ENCODE assay signal across 8 cellular contexts in genomic region chr3:11720220-11721113, GRCh38.
DNase-seq lines count a peak whose midpoint lies in the region; ATAC-seq and TF ChIP-seq lines count a peak whose summit lies in the region.

No MANE protein-coding gene starts in this region.

- no peak for TF ChIP-seq POLR2A in breast epithelium (IDR thresholded peaks at IDR 0.05)
- peak in 1 of 2 donors; percentile 23 for TF ChIP-seq POLR2A in gastrocnemius medialis (IDR thresholded peaks at IDR 0.05)

- H3K27me3 ChIP-seq in breast epithelium (no peaks in the 10 kb centered on the region), iPS-18a (ENCODE audit: control insufficient read depth, insufficient read depth, low read length) (peaks cover 38% of the 10 kb centered on the region), gastrocnemius medialis (peaks cover 0 to 2% (median 2%) of the 10 kb centered on the region in 3 donors)

- TF ChIP-seq CTCF in breast epithelium (IDR thresholded peaks at IDR 0.05) (peak in 1 of 3 donors; percentile 20), gastrocnemius medialis (IDR thresholded peaks at IDR 0.05 in 4 of 5, conservative IDR thresholded peaks at IDR 0.05 in 1 of 5) (no peak)

- H3K9ac ChIP-seq in iPS-18a (ENCODE audit: low read length) = peak overlapping the region; percentile 36

- DNase-seq in DMS153 (lab: John Stamatoyannopoulos, UW) (peak; percentile 38), NCI-H187 (lab: John Stamatoyannopoulos, UW) (peak; percentile 17 to 45), UCSD-AML1 (lab: John Stamatoyannopoulos, UW; ENCODE audit: unreplicated experiment) (peak; percentile 42), breast epithelium (ENCODE audit: low spot score in 2 of 2) (peak; percentile 81 to 82), gastrocnemius medialis (peak; percentile 11 to 19), OCI-M2 (lab: John Stamatoyannopoulos, UW; ENCODE audit: unreplicated experiment) (no peak)

- no peaks in the 10 kb centered on the region for H3K36me3 ChIP-seq in breast epithelium
- no peaks in the 10 kb centered on the region for H3K36me3 ChIP-seq in iPS-18a (ENCODE audit: control insufficient read depth, low read depth, low read length)
- H3K36me3 ChIP-seq in gastrocnemius medialis = no peaks in the 10 kb centered on the region

- H3K27ac ChIP-seq in breast epithelium (peak overlapping the region; percentile 95 to 97), iPS-18a (ENCODE audit: low read length) (no peak overlapping the region), gastrocnemius medialis (peak overlapping the region; percentile 65 to 82 (median 72))

- intact Hi-C loops in breast epithelium (cut with DNase I; ENCODE audit: low total_unique reads) (no loop called here), gastrocnemius medialis (cut with DNase I; ENCODE audit: low total_unique reads) (no loop called here)

- H3K4me1 ChIP-seq in breast epithelium = peaks cover 0 to 5% of the 10 kb centered on the region in 2 donors
- peaks cover 13% of the 10 kb centered on the region for H3K4me1 ChIP-seq in iPS-18a (ENCODE audit: control insufficient read depth, low read depth, low read length)
- H3K4me1 ChIP-seq in gastrocnemius medialis = peaks cover 7 to 10% of the 10 kb centered on the region in 2 donors

- in situ Hi-C loops in gastrocnemius medialis (cut with MboI; ENCODE audit: low sequenced_read_pairs in 4 of 4) = no loop called here

- no peaks in the 10 kb centered on the region for H3K9me3 ChIP-seq in breast epithelium
- H3K9me3 ChIP-seq in iPS-18a (ENCODE audit: control insufficient read depth, low read depth, low read length) = no peaks in the 10 kb centered on the region
- no peaks in the 10 kb centered on the region for H3K9me3 ChIP-seq in gastrocnemius medialis

- H3K4me3 ChIP-seq in breast epithelium = peak overlapping the region; percentile 85 to 92 (median 87)
- H3K4me3 ChIP-seq in iPS-18a (ENCODE audit: low read length) = peak overlapping the region; percentile 90
- peak overlapping the region; percentile 62 to 95 (median 76) for H3K4me3 ChIP-seq in gastrocnemius medialis

- ATAC-seq in GM21825 (IDR thresholded peaks at IDR 0.05; ENCODE audit: unreplicated experiment) = peak; percentile 34
- peak; percentile 38 to 39 for ATAC-seq in gastrocnemius medialis
